In genomic region chr6:137707590-137708360, GRCh38 we compare ENCODE assay signal across 1 cellular context.
TF ChIP-seq lines count a peak whose summit lies in the region.

No MANE protein-coding gene starts in this region.

TF ChIP-seq in HepG2, 621 proteins besides CTCF, POLR2A, EP300 and RAD21 (continued from another document and continues in another):
- TF ChIP-seq ZNF18 (CRISPR knock-in tag; IDR thresholded peaks at IDR 0.05; ENCODE audit: insufficient replicate concordance) (no peak), NR3C1 (CRISPR knock-in tag; IDR thresholded peaks at IDR 0.05) (no peak), ZNF337 (CRISPR knock-in tag; IDR thresholded peaks at IDR 0.05; ENCODE audit: borderline replicate concordance, low read depth) (no peak), NCOR1 (IDR thresholded peaks at IDR 0.05; ENCODE audit: borderline replicate concordance, low read length) (peak; percentile 99), MBNL3 (CRISPR knock-in tag; conservative IDR thresholded peaks at IDR 0.05) (no peak), ZMYM2 (CRISPR knock-in tag; IDR thresholded peaks at IDR 0.05) (no peak; the same call in 1 of the 2 replicates), ZNF607 (CRISPR knock-in tag; IDR thresholded peaks at IDR 0.05; ENCODE audit: borderline replicate concordance) (no peak; the same call in 1 of the 2 replicates), ZNF382 (CRISPR knock-in tag; IDR thresholded peaks at IDR 0.05; ENCODE audit: borderline replicate concordance) (no peak), ZNF710 (CRISPR knock-in tag; IDR thresholded peaks at IDR 0.05; ENCODE audit: borderline replicate concordance) (peak; percentile 44; the same call in 1 of the 2 replicates), ZNF776 (CRISPR knock-in tag; IDR thresholded peaks at IDR 0.05) (no peak), NR2F6 (IDR thresholded peaks at IDR 0.05) (peak; percentile 57), NR2F6 (CRISPR knock-in tag; IDR thresholded peaks at IDR 0.05) (peak; percentile 78), ZNF484 (CRISPR knock-in tag; IDR thresholded peaks at IDR 0.05; ENCODE audit: borderline replicate concordance, low read depth) (no peak), SNAPC4 (CRISPR knock-in tag; IDR thresholded peaks at IDR 0.05) (no peak; the same call in 1 of the 2 replicates), ZNF549 (CRISPR knock-in tag; IDR thresholded peaks at IDR 0.05) (no peak; the same call in 1 of the 2 replicates), ZBTB21 (CRISPR knock-in tag; IDR thresholded peaks at IDR 0.05) (peak; percentile 42; the same call in 1 of the 2 replicates), BCL6 (CRISPR knock-in tag; IDR thresholded peaks at IDR 0.05) (peak; percentile 92), ZNF20 (CRISPR knock-in tag; IDR thresholded peaks at IDR 0.05) (no peak; the same call in 1 of the 2 replicates), FOSL1 (CRISPR knock-in tag; IDR thresholded peaks at IDR 0.05; ENCODE audit: borderline replicate concordance) (no peak; the same call in 1 of the 2 replicates), ZNF432 (CRISPR knock-in tag; IDR thresholded peaks at IDR 0.05; ENCODE audit: borderline replicate concordance) (no peak), ZNF691 (CRISPR knock-in tag; IDR thresholded peaks at IDR 0.05; ENCODE audit: borderline replicate concordance, low read depth) (peak; percentile 76; the same call in 1 of the 2 replicates), ZNF672 (CRISPR knock-in tag; IDR thresholded peaks at IDR 0.05) (no peak), ZNF792 (CRISPR knock-in tag; IDR thresholded peaks at IDR 0.05) (no peak), NCOA1 (CRISPR knock-in tag; IDR thresholded peaks at IDR 0.05) (no peak), CREB3 (CRISPR knock-in tag; IDR thresholded peaks at IDR 0.05) (no peak), TBX3 (IDR thresholded peaks at IDR 0.05; ENCODE audit: borderline replicate concordance) (no peak), MEIS1 (CRISPR knock-in tag; IDR thresholded peaks at IDR 0.05; ENCODE audit: borderline replicate concordance) (peak; percentile 21; the same call in 1 of the 2 replicates), FOXJ3 (CRISPR knock-in tag; IDR thresholded peaks at IDR 0.05; ENCODE audit: borderline replicate concordance) (peak; percentile 82; the same call in 1 of the 2 replicates), ZNF207 (IDR thresholded peaks at IDR 0.05; ENCODE audit: borderline replicate concordance) (no peak), ZNF558 (CRISPR knock-in tag; IDR thresholded peaks at IDR 0.05; ENCODE audit: borderline replicate concordance) (no peak), SNAPC5 (CRISPR knock-in tag; IDR thresholded peaks at IDR 0.05; ENCODE audit: borderline replicate concordance) (no peak), ARNT (IDR thresholded peaks at IDR 0.05) (no peak), ARID3A (IDR thresholded peaks at IDR 0.05; ENCODE audit: low read depth, low read length) (peak; percentile 91), IRF9 (CRISPR knock-in tag; IDR thresholded peaks at IDR 0.05; ENCODE audit: borderline replicate concordance) (no peak), CCAR2 (optimal IDR thresholded peaks at IDR 0.05; ENCODE audit: low read depth, low read length) (no peak), ZNF605 (CRISPR knock-in tag; IDR thresholded peaks at IDR 0.05) (no peak; the same call in 1 of the 2 replicates), ZNF564 (CRISPR knock-in tag; IDR thresholded peaks at IDR 0.05) (0 out of 2 replicates have a peak, but pooled peaks have one; percentile 62), RERE (CRISPR knock-in tag; IDR thresholded peaks at IDR 0.05; ENCODE audit: low read depth) (no peak; the same call in 1 of the 2 replicates), ZFP90 (CRISPR knock-in tag; IDR thresholded peaks at IDR 0.05; ENCODE audit: borderline replicate concordance) (peak; percentile 78; the same call in 1 of the 2 replicates), GMEB2 (CRISPR knock-in tag; IDR thresholded peaks at IDR 0.05; ENCODE audit: low read depth) (no peak), ZFP41 (CRISPR knock-in tag; IDR thresholded peaks at IDR 0.05; ENCODE audit: borderline replicate concordance) (no peak)
